18 cellular contexts compared by ENCODE assay signal in the genomic region with DNA sequence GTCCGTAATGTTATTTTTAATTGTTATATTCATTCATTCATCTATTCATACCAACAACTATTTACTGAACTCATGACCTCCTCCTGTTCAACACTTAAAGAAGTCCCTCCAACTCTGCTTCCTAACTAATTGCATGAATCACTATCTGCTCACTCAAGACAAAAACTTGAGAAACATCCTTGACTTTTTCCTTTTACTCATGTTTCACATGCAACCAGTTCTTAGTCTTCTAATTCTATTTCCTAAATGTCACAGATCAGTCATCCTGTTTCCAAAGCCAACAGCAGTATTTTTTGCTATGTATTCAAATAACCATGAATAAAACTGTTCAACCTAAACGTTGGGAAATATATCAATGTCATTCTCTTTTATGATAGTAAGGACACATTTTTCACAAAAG.
"Had no signal": no experiment of that assay in that cellular context is flagged by ENCODE, and none has a peak within 500 bp of the region (broad histone marks: within the 10 kb centered on the region; RNA-seq: fewer than 3 reads in every experiment).

No MANE protein-coding gene starts in this region.

- H3K36me3 ChIP-seq: adrenal gland, thyroid gland had no signal

- H3K4me3 ChIP-seq: adrenal gland, coronary artery, thyroid gland had no signal

- H3K9me3 ChIP-seq: adrenal gland, thyroid gland had no signal

- H3K4me1 ChIP-seq: thyroid gland had no signal

- DNase-seq: activated CD4-positive, alpha-beta memory T cell treated with anti-CD3 and anti-CD28 coated beads, Interleukin-2, amount 10 ng/mL, durations not matched to agents 7 days and 5 days; activated CD4-positive, alpha-beta T cell treated with anti-CD3 and anti-CD28 coated beads for 4 hours; activated naive CD4-positive, alpha-beta T cell treated with anti-CD3 and anti-CD28 coated beads, Interleukin-2, amount 10 ng/mL, durations not matched to agents 7 days and 5 days; activated T-cell treated with anti-CD3 and anti-CD28 coated beads, Interleukin-2, amount 50 U/mL, for 24 hours; adrenal gland; caudate nucleus; effector CD8-positive, alpha-beta T cell; hypothalamus; mesendoderm; nucleus accumbens; posterior cingulate gyrus; retina; stimulated activated CD4-positive, alpha-beta T cell treated with anti-CD3 and anti-CD28 coated beads, Interleukin-2, amount 100 ng/mL, for 48 hours; T-helper 17 cell; thyroid gland had no signal

- ATAC-seq: natural killer cell treated with Interleukin-12 subunit alpha and Interleukin-12 subunit beta and Interleukin-15 and Interleukin-18, amount 100 ng/mL, for 72 hours; stimulated activated memory B cell treated with anti-CD40 and anti-IgM and Interleukin-4, amounts not matched to agents 10 μg/mL and 1 μg/mL and 100 μg/mL, for 72 hours; T-helper 17 cell had no signal

- H3K27ac ChIP-seq: coronary artery, thyroid gland had no signal

- H3K27me3 ChIP-seq: adrenal gland, thyroid gland had no signal
